Comparison of ENCODE assay signal across 15 cellular contexts in the genomic region with DNA sequence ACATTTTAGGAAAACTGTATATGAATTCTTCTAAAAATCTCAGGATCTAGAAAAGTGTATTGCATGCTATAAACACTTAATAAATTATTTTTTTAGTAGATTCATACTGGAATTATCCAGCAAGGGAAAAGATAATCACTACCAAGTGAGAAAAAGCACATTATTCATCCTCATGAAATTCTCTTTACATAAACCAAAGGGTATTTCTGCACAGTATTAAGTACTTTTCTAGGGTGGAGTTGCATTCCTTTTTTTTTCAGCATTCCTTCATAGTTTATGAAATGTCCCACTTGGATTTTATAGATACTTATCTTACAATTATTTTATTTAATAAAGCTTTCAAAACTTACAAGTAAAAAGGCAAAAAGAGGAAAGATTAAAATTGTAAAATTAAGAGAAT.
DNase-seq lines count a peak whose midpoint lies in the region; ATAC-seq and TF ChIP-seq lines count a peak whose summit lies in the region.
"Had no signal": no experiment of that assay in that cellular context is flagged by ENCODE, and none has a peak within 500 bp of the region (broad histone marks: within the 10 kb centered on the region; RNA-seq: fewer than 3 reads in every experiment).

No MANE protein-coding gene starts in this region.

- peak overlapping the region; percentile 87 for H3K27ac ChIP-seq in SK-N-MC

- peaks cover 3% of the 10 kb centered on the region for H3K9me3 Mint-ChIP-seq in activated CD4-positive, alpha-beta T cell treated with anti-CD3 and anti-CD28 coated beads for 36 hours (ENCODE audit: low read depth)
- H3K9me3 Mint-ChIP-seq: CD4-positive, alpha-beta T cell had no signal

- H3K4me3 ChIP-seq in SK-N-MC (peak overlapping the region; percentile 7; the same call in 1 of the 2 replicates), fibroblast of the aortic adventitia (ENCODE audit: low read depth, low read length) (no peak overlapping the region), skeletal muscle satellite cell (ENCODE audit: low read length) (no peak overlapping the region)
- H3K4me3 ChIP-seq: MG63 had no signal

- POLR2A ChIA-PET in activated CD4-positive, alpha-beta T cell treated with anti-CD3 and anti-CD28 coated beads for 36 hours (lab: Charles Lee), result no interaction called here

- no peaks in the 10 kb centered on the region for H3K27me3 Mint-ChIP-seq in activated CD4-positive, alpha-beta T cell treated with anti-CD3 and anti-CD28 coated beads for 36 hours
- H3K27me3 Mint-ChIP-seq: CD4-positive, alpha-beta T cell had no signal

- no peaks in the 10 kb centered on the region for H3K4me1 Mint-ChIP-seq in activated CD4-positive, alpha-beta T cell treated with anti-CD3 and anti-CD28 coated beads for 36 hours

- peaks cover 18% of the 10 kb centered on the region for H3K4me1 ChIP-seq in skeletal muscle satellite cell (ENCODE audit: control insufficient read depth, insufficient read depth, low read length)
- H3K4me1 ChIP-seq: Caco-2 had no signal

- H3K36me3 Mint-ChIP-seq in activated CD4-positive, alpha-beta T cell treated with anti-CD3 and anti-CD28 coated beads for 36 hours (ENCODE audit: low read depth), result no peaks in the 10 kb centered on the region

- intact Hi-C loops in activated CD4-positive, alpha-beta T cell treated with anti-CD3 and anti-CD28 coated beads for 36 hours (cut with DNase I, micrococcal nuclease), result no loop called here

- no peak overlapping the region for H3K9ac ChIP-seq in SK-N-MC (ENCODE audit: insufficient read length)
- H3K9ac ChIP-seq in skeletal muscle satellite cell (ENCODE audit: low read depth, low read length), result peak overlapping the region; percentile 34

- H3K36me3 ChIP-seq in SK-N-MC (ENCODE audit: insufficient read depth, low read length) (no peaks in the 10 kb centered on the region), skeletal muscle satellite cell (ENCODE audit: insufficient read depth, low read length) (no peaks in the 10 kb centered on the region)
- H3K36me3 ChIP-seq: BE2C, MG63 had no signal

- no peaks in the 10 kb centered on the region for H3K9me3 ChIP-seq in SK-N-MC (ENCODE audit: low read depth, low read length)
- H3K9me3 ChIP-seq in skeletal muscle satellite cell (replicated peaks; ENCODE audit: low read length), result no peaks in the 10 kb centered on the region
- H3K9me3 ChIP-seq: BE2C, Caco-2, MG63 had no signal

- H3K4me2 ChIP-seq in skeletal muscle satellite cell (ENCODE audit: low read length), result peak overlapping the region; percentile 10

- no peaks in the 10 kb centered on the region for H3K27me3 ChIP-seq in skeletal muscle satellite cell (ENCODE audit: control insufficient read depth, insufficient read depth, low read length)
- H3K27me3 ChIP-seq: BE2C, MG63 had no signal

- peak; percentile 21 for DNase-seq in EH (ENCODE audit: low read depth)
- no peak for DNase-seq in SK-N-MC (ENCODE audit: low read depth, low spot score)
- peak; percentile 67 for DNase-seq in fibroblast of the aortic adventitia (ENCODE audit: low read depth)
- no peak for DNase-seq in SIG-M5 (lab: John Stamatoyannopoulos, UW)
- DNase-seq in activated CD4-positive, alpha-beta T cell treated with anti-CD3 and anti-CD28 coated beads for 36 hours, result no peak
- no peak for DNase-seq in MV-4-11 (lab: John Stamatoyannopoulos, UW)
- DNase-seq: BE2C; Caco-2; CD4-positive, alpha-beta T cell; MG63; NCI-H1092; NCI-H2081; NCI-H510A; NCI-H748 treated with DMSO at 0.1 percent for 48 hours had no signal

- ATAC-seq in activated CD4-positive, alpha-beta T cell treated with anti-CD3 and anti-CD28 coated beads for 36 hours, result no peak

- CTCF ChIA-PET in activated CD4-positive, alpha-beta T cell treated with anti-CD3 and anti-CD28 coated beads for 36 hours (lab: Charles Lee), result no interaction called here

- H3K27ac Mint-ChIP-seq in activated CD4-positive, alpha-beta T cell treated with anti-CD3 and anti-CD28 coated beads for 36 hours, result no peak overlapping the region
- H3K27ac Mint-ChIP-seq: CD4-positive, alpha-beta T cell had no signal

- H3K4me3 Mint-ChIP-seq in activated CD4-positive, alpha-beta T cell treated with anti-CD3 and anti-CD28 coated beads for 36 hours, result no peak overlapping the region
- H3K4me3 Mint-ChIP-seq: CD4-positive, alpha-beta T cell had no signal

- TF ChIP-seq CTCF in fibroblast of the aortic adventitia (IDR thresholded peaks at IDR 0.05; ENCODE audit: insufficient read depth, low read length), result no peak

Comparison
In these comparisons a context has a peak if more than half of its experiments do, and no peak if none do; other contexts are left out.
1. DNase-seq: peak in EH (single experiment) and fibroblast of the aortic adventitia (single experiment); none in SK-N-MC (single experiment), SIG-M5 (single experiment), activated CD4-positive, alpha-beta T cell treated with anti-CD3 and anti-CD28 coated beads for 36 hours (single experiment) and MV-4-11 (single experiment).